Comparison of ENCODE assay signal across 1 cellular context in genomic region chr6:37008484-37009186, GRCh38.
TF ChIP-seq lines count a peak whose summit lies in the region.

No MANE protein-coding gene starts in this region.

TF ChIP-seq in HepG2, 621 proteins besides CTCF, POLR2A, EP300 and RAD21:
- TF ChIP-seq, protein P1, sequence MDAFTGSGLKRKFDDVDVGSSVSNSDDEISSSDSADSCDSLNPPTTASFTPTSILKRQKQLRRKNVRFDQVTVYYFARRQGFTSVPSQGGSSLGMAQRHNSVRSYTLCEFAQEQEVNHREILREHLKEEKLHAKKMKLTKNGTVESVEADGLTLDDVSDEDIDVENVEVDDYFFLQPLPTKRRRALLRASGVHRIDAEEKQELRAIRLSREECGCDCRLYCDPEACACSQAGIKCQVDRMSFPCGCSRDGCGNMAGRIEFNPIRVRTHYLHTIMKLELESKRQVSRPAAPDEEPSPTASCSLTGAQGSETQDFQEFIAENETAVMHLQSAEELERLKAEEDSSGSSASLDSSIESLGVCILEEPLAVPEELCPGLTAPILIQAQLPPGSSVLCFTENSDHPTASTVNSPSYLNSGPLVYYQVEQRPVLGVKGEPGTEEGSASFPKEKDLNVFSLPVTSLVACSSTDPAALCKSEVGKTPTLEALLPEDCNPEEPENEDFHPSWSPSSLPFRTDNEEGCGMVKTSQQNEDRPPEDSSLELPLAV (CRISPR knock-in tag; conservative IDR thresholded peaks at IDR 0.05; ENCODE audit: low read depth) = no peak
- no peak for TF ChIP-seq SP140L (CRISPR knock-in tag; IDR thresholded peaks at IDR 0.05; ENCODE audit: borderline replicate concordance)
- TF ChIP-seq ZNF749 (CRISPR knock-in tag; IDR thresholded peaks at IDR 0.05; ENCODE audit: borderline replicate concordance) = no peak
- no peak for TF ChIP-seq ZNF691 (CRISPR knock-in tag; IDR thresholded peaks at IDR 0.05; ENCODE audit: borderline replicate concordance, low read depth)
- TF ChIP-seq TEAD2 (CRISPR knock-in tag; IDR thresholded peaks at IDR 0.05) = no peak
- TF ChIP-seq RERE (CRISPR knock-in tag; IDR thresholded peaks at IDR 0.05; ENCODE audit: low read depth) = no peak
- no peak for TF ChIP-seq FOXK1 (CRISPR knock-in tag; IDR thresholded peaks at IDR 0.05; ENCODE audit: borderline replicate concordance, low read depth)
- TF ChIP-seq, protein P2, sequence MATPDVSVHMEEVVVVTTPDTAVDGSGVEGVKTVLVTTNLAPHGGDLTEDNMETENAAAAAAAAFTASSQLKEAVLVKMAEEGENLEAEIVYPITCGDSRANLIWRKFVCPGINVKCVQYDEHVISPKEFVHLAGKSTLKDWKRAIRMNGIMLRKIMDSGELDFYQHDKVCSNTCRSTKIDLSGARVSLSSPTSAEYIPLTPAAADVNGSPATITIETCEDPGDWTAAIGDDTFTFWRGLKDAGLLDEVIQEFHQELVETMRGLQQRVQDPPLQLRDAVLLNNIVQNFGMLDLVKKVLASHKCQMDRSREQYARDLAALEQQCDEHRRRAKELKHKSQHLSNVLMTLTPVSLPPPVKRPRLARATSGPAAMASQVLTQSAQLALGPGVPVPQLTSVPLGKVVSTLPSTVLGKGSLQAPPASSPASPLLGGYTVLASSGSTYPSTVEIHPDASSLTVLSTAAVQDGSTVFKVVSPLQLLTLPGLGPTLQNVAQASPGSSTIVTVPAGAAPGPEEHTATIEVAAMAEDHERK (CRISPR knock-in tag; IDR thresholded peaks at IDR 0.05; ENCODE audit: low read depth) = no peak
- no peak for TF ChIP-seq DNMT3B (CRISPR knock-in tag; conservative IDR thresholded peaks at IDR 0.05)
- TF ChIP-seq, protein P3, sequence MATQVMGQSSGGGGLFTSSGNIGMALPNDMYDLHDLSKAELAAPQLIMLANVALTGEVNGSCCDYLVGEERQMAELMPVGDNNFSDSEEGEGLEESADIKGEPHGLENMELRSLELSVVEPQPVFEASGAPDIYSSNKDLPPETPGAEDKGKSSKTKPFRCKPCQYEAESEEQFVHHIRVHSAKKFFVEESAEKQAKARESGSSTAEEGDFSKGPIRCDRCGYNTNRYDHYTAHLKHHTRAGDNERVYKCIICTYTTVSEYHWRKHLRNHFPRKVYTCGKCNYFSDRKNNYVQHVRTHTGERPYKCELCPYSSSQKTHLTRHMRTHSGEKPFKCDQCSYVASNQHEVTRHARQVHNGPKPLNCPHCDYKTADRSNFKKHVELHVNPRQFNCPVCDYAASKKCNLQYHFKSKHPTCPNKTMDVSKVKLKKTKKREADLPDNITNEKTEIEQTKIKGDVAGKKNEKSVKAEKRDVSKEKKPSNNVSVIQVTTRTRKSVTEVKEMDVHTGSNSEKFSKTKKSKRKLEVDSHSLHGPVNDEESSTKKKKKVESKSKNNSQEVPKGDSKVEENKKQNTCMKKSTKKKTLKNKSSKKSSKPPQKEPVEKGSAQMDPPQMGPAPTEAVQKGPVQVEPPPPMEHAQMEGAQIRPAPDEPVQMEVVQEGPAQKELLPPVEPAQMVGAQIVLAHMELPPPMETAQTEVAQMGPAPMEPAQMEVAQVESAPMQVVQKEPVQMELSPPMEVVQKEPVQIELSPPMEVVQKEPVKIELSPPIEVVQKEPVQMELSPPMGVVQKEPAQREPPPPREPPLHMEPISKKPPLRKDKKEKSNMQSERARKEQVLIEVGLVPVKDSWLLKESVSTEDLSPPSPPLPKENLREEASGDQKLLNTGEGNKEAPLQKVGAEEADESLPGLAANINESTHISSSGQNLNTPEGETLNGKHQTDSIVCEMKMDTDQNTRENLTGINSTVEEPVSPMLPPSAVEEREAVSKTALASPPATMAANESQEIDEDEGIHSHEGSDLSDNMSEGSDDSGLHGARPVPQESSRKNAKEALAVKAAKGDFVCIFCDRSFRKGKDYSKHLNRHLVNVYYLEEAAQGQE (IDR thresholded peaks at IDR 0.05; ENCODE audit: borderline replicate concordance in 1 of 2, low read depth in 1 of 2, low read length in 2 of 2) = no peak
- TF ChIP-seq NFIC (IDR thresholded peaks at IDR 0.05; ENCODE audit: low read length) = no peak
- no peak for TF ChIP-seq RBM39 (IDR thresholded peaks at IDR 0.05; ENCODE audit: low read depth, low read length, poor library complexity, severe bottlenecking)
- TF ChIP-seq MYC (CRISPR knock-in tag; IDR thresholded peaks at IDR 0.05; ENCODE audit: borderline replicate concordance) = no peak
